Comparison of ENCODE assay signal across 7 cellular contexts in the genomic region with DNA sequence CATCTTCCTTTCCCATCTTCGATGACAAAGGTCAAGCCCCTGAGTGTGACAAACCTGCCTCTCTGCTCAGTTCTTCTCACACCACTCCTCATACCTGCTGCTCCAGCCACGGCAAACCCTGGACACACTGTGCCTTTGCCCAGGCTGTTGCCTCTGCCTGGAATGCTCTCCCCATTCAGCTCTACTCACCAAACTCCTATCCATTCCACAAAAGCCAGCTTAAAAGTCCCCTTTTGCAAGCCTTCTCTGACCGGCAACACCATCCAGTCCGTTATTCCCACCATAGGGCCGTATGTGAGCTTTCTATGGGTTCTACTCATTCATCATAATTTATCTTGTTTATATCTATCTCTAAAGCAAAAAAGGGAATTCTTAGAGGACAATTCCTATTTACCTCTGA. TPM values are rescaled to one million over a fixed set of nuclear protein-coding genes. Genes with fewer than 3 reads are reported as not detected.
"Had no signal": no experiment of that assay in that cellular context is flagged by ENCODE, and none has a peak within 500 bp of the region (broad histone marks: within the 10 kb centered on the region; RNA-seq: fewer than 3 reads in every experiment).

No MANE protein-coding gene starts in this region.

- H3K4me2 ChIP-seq: GM23338 had no signal

- H3K4me1 Mint-ChIP-seq: IgD-negative memory B cell had no signal

- H2AFZ ChIP-seq: GM23338 had no signal

- H3K9me3 Mint-ChIP-seq: GM23338, H9 had no signal

- H3K27ac ChIP-seq: HL-60 had no signal

- H3K36me3 Mint-ChIP-seq: IgD-negative memory B cell had no signal

- H3K4me3 ChIP-seq: GM23338 had no signal

- H3K27ac Mint-ChIP-seq: GM23338, H9, IgD-negative memory B cell had no signal

- ATAC-seq: GM23338, HCT116, HepG2 had no signal

- H3K4me3 Mint-ChIP-seq: GM23338, H9, IgD-negative memory B cell had no signal

- DNase-seq: H9 had no signal

RNA-seq across cellular contexts. Expression of gene GFRA1, which starts 15.2 kb away (rescaled TPM):
- total RNA-seq: HepG2, HT1080 had no signal
- polyA plus RNA-seq: HepG2, IgD-negative memory B cell had no signal
